Comparison of ENCODE assay signal across 25 cellular contexts in genomic region chr12:124870515-124870914, GRCh38. TPM values are rescaled to one million over a fixed set of nuclear protein-coding genes. Genes with fewer than 3 reads are reported as not detected.
DNase-seq lines count a peak whose midpoint lies in the region; ATAC-seq, FAIRE-seq and TF ChIP-seq lines count a peak whose summit lies in the region.
"Had no signal": no experiment of that assay in that cellular context is flagged by ENCODE, and none has a peak within 500 bp of the region (broad histone marks: within the 10 kb centered on the region; RNA-seq: fewer than 3 reads in every experiment).

No MANE protein-coding gene starts in this region.

- H3K9ac ChIP-seq in BLaER1: peak overlapping the region; percentile 77; the same call in 1 of the 2 replicates
- H3K9ac ChIP-seq in BLaER1 treated with 17β-estradiol and CSF1 and Interleukin-3, amounts not matched to agents 10 nM and 100 nM: peak overlapping the region in 7 of 11 experiments; percentile 72 to 87 (median 84); a peak in 9 of 22 replicates
- no peak overlapping the region for H3K9ac ChIP-seq in K562 (ENCODE audit: insufficient read depth in 1 of 2, low read depth in 2 of 2, low read length in 2 of 2)

- no peaks in the 10 kb centered on the region for H3K27me3 ChIP-seq in BLaER1
- H3K27me3 ChIP-seq in BLaER1 treated with 17β-estradiol and CSF1 and Interleukin-3, amounts not matched to agents 10 nM and 100 nM: no peaks in the 10 kb centered on the region
- H3K27me3 ChIP-seq in K562 (ENCODE audit: control insufficient read depth in 2 of 2, insufficient read depth in 2 of 2, low read length in 2 of 2): no peaks in the 10 kb centered on the region
- H3K27me3 ChIP-seq: BE2C had no signal

- no TSS peak for BruUV-seq in K562 (replicated peaks; lab: Mats Ljungman, UMichigan)

- no peak for TF ChIP-seq POLR2A in K562 (conservative IDR thresholded peaks at IDR 0.05)

- intact Hi-C loops in K562 (cut with micrococcal nuclease): no loop called here

- CTCF ChIA-PET in K562 (lab: Yijun Ruan, JAX; ENCODE audit: low intra/inter-chr PET ratio): no interaction called here

- H3K4me1 ChIP-seq in BLaER1 (peaks cover 100% of the 10 kb centered on the region), K562 (replicated peaks in 1 of 2; ENCODE audit: control insufficient read depth in 2 of 2, insufficient read depth in 2 of 2, low read length in 2 of 2) (peaks cover 37 to 43% of the 10 kb centered on the region in 2 experiments)
- peaks cover 73 to 99% (median 97%) of the 10 kb centered on the region in 10 experiments for H3K4me1 ChIP-seq in BLaER1 treated with 17β-estradiol and CSF1 and Interleukin-3, amounts not matched to agents 10 nM and 100 nM
- H3K4me1 ChIP-seq: BE2C had no signal

- H2AFZ ChIP-seq in K562 (ENCODE audit: low read depth, low read length): no peak overlapping the region

- H3K4me2 ChIP-seq in BLaER1 (peak overlapping the region; percentile 92), K562 (ENCODE audit: insufficient read depth, low read length) (no peak overlapping the region)
- H3K4me2 ChIP-seq in BLaER1 treated with 17β-estradiol and CSF1 and Interleukin-3, amounts not matched to agents 10 nM and 100 nM: peak overlapping the region; percentile 79 to 97 (median 90); a peak in 21 of 22 replicates

- peaks cover 4% of the 10 kb centered on the region; the same call in 2 of the 3 replicates for H3K79me2 ChIP-seq in K562 (ENCODE audit: control insufficient read depth, insufficient read depth, low read length)

- TF ChIP-seq RAD21 in K562 (CRISPR knock-in tag; conservative IDR thresholded peaks at IDR 0.05 in 1 of 2, IDR thresholded peaks at IDR 0.05 in 1 of 2): no peak

- H3K9me3 ChIP-seq in BLaER1 (no peaks in the 10 kb centered on the region), K562 (replicated peaks; ENCODE audit: control insufficient read depth, insufficient read depth, low read depth, low read length) (no peaks in the 10 kb centered on the region)
- no peaks in the 10 kb centered on the region for H3K9me3 ChIP-seq in BLaER1 treated with 17β-estradiol and CSF1 and Interleukin-3, amounts not matched to agents 10 nM and 100 nM (replicated peaks in 1 of 11)
- H3K9me3 ChIP-seq: BE2C had no signal

- H3K4me3 ChIP-seq in BLaER1 (no peak overlapping the region), K562 (no peak overlapping the region)
- peak overlapping the region in 1 of 10 experiments; percentile 58; a peak in 3 of 20 replicates for H3K4me3 ChIP-seq in BLaER1 treated with 17β-estradiol and CSF1 and Interleukin-3, amounts not matched to agents 10 nM and 100 nM
- H3K4me3 ChIP-seq: GM12878 had no signal

- no peak for TF ChIP-seq EP300 in K562 (IDR thresholded peaks at IDR 0.05; ENCODE audit: low read length)

- H3K27ac ChIP-seq in BLaER1: peak overlapping the region; percentile 92
- H3K27ac ChIP-seq in BLaER1 treated with 17β-estradiol and CSF1 and Interleukin-3, amounts not matched to agents 10 nM and 100 nM: peak overlapping the region in 8 of 11 experiments; percentile 81 to 96 (median 94); a peak in 13 of 22 replicates
- no peak overlapping the region for H3K27ac ChIP-seq in K562 (ENCODE audit: extremely low read depth, low read depth, low read length)

- DNase-seq in K562 (ENCODE audit: extremely low read depth in 1 of 4, low spot score in 3 of 4) (no peak), NCI-H510A treated with DMSO at 0.1 percent for 48 hours (lab: John Stamatoyannopoulos, UW) (no peak)
- DNase-seq: 8988T; ACHN; BE2C; C1 segment of cervical spinal cord; CD4-positive, alpha-beta memory T cell; CD4-positive, CD25-positive, alpha-beta regulatory T cell; CD8-positive, alpha-beta memory T cell; COR-L47; DMS 273 treated with DMSO at 0.1 percent for 48 hours; DMS153; DMS53; DMS79; DND-41; EL; GDM1 had no signal

- FAIRE-seq in K562 (lab: Jason Lieb, UNC): no peak
- FAIRE-seq: A204.1, GM12878, GM12892, GM18507, GM19239 had no signal

- POLR2A ChIA-PET in K562 (lab: Yijun Ruan, JAX): interaction anchor here (0.7 to 3.2 kb wide), 5 partner anchors 9 to 44 kb away, joined by 3 to 21 read pairs (median 3); partner anchors contain the start of gene UBC

- H3K36me3 ChIP-seq in BLaER1: no peaks in the 10 kb centered on the region
- no peaks in the 10 kb centered on the region for H3K36me3 ChIP-seq in BLaER1 treated with 17β-estradiol and CSF1 and Interleukin-3, amounts not matched to agents 10 nM and 100 nM
- H3K36me3 ChIP-seq in K562 (ENCODE audit: control insufficient read depth, insufficient read depth, low read length): no peaks in the 10 kb centered on the region
- H3K36me3 ChIP-seq: BE2C had no signal

- H4K20me1 ChIP-seq in BLaER1: no peaks in the 10 kb centered on the region
- no peaks in the 10 kb centered on the region for H4K20me1 ChIP-seq in BLaER1 treated with 17β-estradiol and CSF1 and Interleukin-3, amounts not matched to agents 10 nM and 100 nM
- no peaks in the 10 kb centered on the region for H4K20me1 ChIP-seq in K562 (replicated peaks; ENCODE audit: control insufficient read depth, insufficient read depth, low read length)

- no peak for TF ChIP-seq CTCF in K562 (IDR thresholded peaks at IDR 0.05 in 2 of 3, conservative IDR thresholded peaks at IDR 0.05 in 1 of 3; ENCODE audit: insufficient read depth in 2 of 3, low read depth in 1 of 3, low read length in 3 of 3)

- ATAC-seq in K562: no peak
- ATAC-seq in GM18511 (IDR thresholded peaks at IDR 0.05; ENCODE audit: unreplicated experiment): no peak
- ATAC-seq: GM12878 had no signal

- 75% methylated on average over 4 of the region's 4 CpGs for WGBS in K562 (ENCODE audit: insufficient coverage, low coverage, missing lambda C conversion rate)

- H3K9me1 ChIP-seq in K562 (ENCODE audit: control insufficient read depth, insufficient read depth, low read length): no peaks in the 10 kb centered on the region

- in situ Hi-C loops in K562 (cut with MboI): no loop called here

TF ChIP-seq in K562, 482 proteins besides CTCF, POLR2A, EP300 and RAD21:
- peak; percentile 37; the same call in 1 of the 2 replicates for TF ChIP-seq ZNF121 (CRISPR knock-in tag; conservative IDR thresholded peaks at IDR 0.05)
- no peak for TF ChIP-seq KLF16 (IDR thresholded peaks at IDR 0.05)
- TF ChIP-seq ZNF239 (CRISPR knock-in tag; IDR thresholded peaks at IDR 0.05): no peak

RNA-seq across cellular contexts. Expression of gene SCARB1, which starts 6.9 kb away (rescaled TPM):
- total RNA-seq in K562 (2011; cell fraction: chromatin; rRNA removed; ENCODE audit: low replicate concordance): 238 and 543 TPM in 2 replicates
- total RNA-seq in K562 (2011; cell fraction: nucleolus; rRNA removed): 351 and 425 TPM in 2 replicates
- total RNA-seq in K562 (2011; cell fraction: nucleoplasm; rRNA removed): 354 and 357 TPM in 2 replicates
- total RNA-seq in K562 (2014; rRNA removed) (52.8 and 83.0 TPM in 2 replicates), K562 (2014; rRNA removed; fragmentation: Illumina TruSeq; extraction: Trizol) (30.9 and 38.4 TPM in 2 replicates), K562 (2015; rRNA removed; fragmentation: Illumina TruSeq; extraction: Trizol) (36.0 and 38.7 TPM in 2 replicates), K562 (2021) (148 and 157 TPM in 2 replicates)
- polyA plus RNA-seq in K562 (2011; rRNA removed) (81.9 and 168 TPM in 2 replicates), K562 (2014; fragmentation: Illumina TruSeq; extraction: Trizol) (143 and 152 TPM in 2 replicates), K562 (2014; fragmentation: Nextera tagmentation; extraction: Ambion mirVana) (1 to 10 TPM in 1 of 2 experiments, under 1 TPM in 1; 0.56 to 4.7 TPM), K562 (2014; rRNA removed) (79.2 and 92.6 TPM in 2 replicates)
- 161 and 163 TPM in 2 replicates for polyA plus RNA-seq in K562 (2011; cell fraction: cytosol; rRNA removed)
- 435 and 491 TPM in 2 replicates for polyA plus RNA-seq in K562 (2011; cell fraction: nucleus; rRNA removed)
- 87.6 and 124 TPM in 2 replicates for polyA plus RNA-seq in K562 (2012)
- 83.0 and 106 TPM in 2 replicates for polyA minus RNA-seq in K562 (2011; rRNA and poly(A)+ RNA removed)
- 90.2 and 100 TPM in 2 replicates for polyA minus RNA-seq in K562 (2011; cell fraction: cytosol; rRNA and poly(A)+ RNA removed)
- polyA minus RNA-seq in K562 (2011; cell fraction: nucleus; rRNA and poly(A)+ RNA removed): 82.3 and 143 TPM in 2 replicates

RNA-seq across cellular contexts. Expression of gene UBC, which starts 43.9 kb away (rescaled TPM):
- 193 and 317 TPM in 2 replicates for total RNA-seq in K562 (2011; cell fraction: chromatin; rRNA removed; ENCODE audit: low replicate concordance)
- 188 and 214 TPM in 2 replicates for total RNA-seq in K562 (2011; cell fraction: nucleolus; rRNA removed)
- total RNA-seq in K562 (2011; cell fraction: nucleoplasm; rRNA removed): 283 and 301 TPM in 2 replicates
- 717 and 744 TPM in 2 replicates for total RNA-seq in K562 (2014; rRNA removed)
- 771 and 813 TPM in 2 replicates for total RNA-seq in K562 (2014; rRNA removed; fragmentation: Illumina TruSeq; extraction: Trizol)
- total RNA-seq in K562 (2015; rRNA removed; fragmentation: Illumina TruSeq; extraction: Trizol): 795 and 812 TPM in 2 replicates
- total RNA-seq in K562 (2021): 697 and 765 TPM in 2 replicates
- polyA plus RNA-seq in K562 (2011; rRNA removed): 1,118 and 1,197 TPM in 2 replicates
- 514 and 899 TPM in 2 replicates for polyA plus RNA-seq in K562 (2011; cell fraction: cytosol; rRNA removed)
- 518 and 627 TPM in 2 replicates for polyA plus RNA-seq in K562 (2011; cell fraction: nucleus; rRNA removed)
- 1,269 and 1,358 TPM in 2 replicates for polyA plus RNA-seq in K562 (2012)
- 825 and 860 TPM in 2 replicates for polyA plus RNA-seq in K562 (2014; fragmentation: Illumina TruSeq; extraction: Trizol)
- 1,000 to 10,000 TPM in 1 of 2 experiments, 100 to 1,000 TPM in 1; 927 to 1,153 TPM for polyA plus RNA-seq in K562 (2014; fragmentation: Nextera tagmentation; extraction: Ambion mirVana)
- 533 and 624 TPM in 2 replicates for polyA plus RNA-seq in K562 (2014; rRNA removed)
- polyA minus RNA-seq in K562 (2011; rRNA and poly(A)+ RNA removed): 765 and 975 TPM in 2 replicates
- polyA minus RNA-seq in K562 (2011; cell fraction: cytosol; rRNA and poly(A)+ RNA removed): 543 and 602 TPM in 2 replicates
- 77.0 and 177 TPM in 2 replicates for polyA minus RNA-seq in K562 (2011; cell fraction: nucleus; rRNA and poly(A)+ RNA removed)

Comparison
In these comparisons a context has a peak if more than half of its experiments do, and no peak if none do; other contexts are left out.
1. H3K9ac ChIP-seq: peak in BLaER1 (single experiment) and BLaER1 treated with 17β-estradiol and CSF1 and Interleukin-3, amounts not matched to agents 10 nM and 100 nM (7 of 11); none in K562 (0 of 2).